ENCODE assay signal across 1 cellular context in genomic region chr6:44000164-44000842, GRCh38.
TF ChIP-seq lines count a peak whose summit lies in the region.

No MANE protein-coding gene starts in this region.

TF ChIP-seq in SK-N-SH, 30 proteins besides CTCF, POLR2A, EP300 and RAD21 (continued from another document):
- TF ChIP-seq PBX3 (IDR thresholded peaks at IDR 0.05) (no peak), FOSL2 (IDR thresholded peaks at IDR 0.05; ENCODE audit: borderline replicate concordance, low read depth) (no peak), IRF3 (IDR thresholded peaks at IDR 0.05; ENCODE audit: low read depth, low read length) (no peak)
